Comparison of ENCODE assay signal across 28 cellular contexts in the genomic region with DNA sequence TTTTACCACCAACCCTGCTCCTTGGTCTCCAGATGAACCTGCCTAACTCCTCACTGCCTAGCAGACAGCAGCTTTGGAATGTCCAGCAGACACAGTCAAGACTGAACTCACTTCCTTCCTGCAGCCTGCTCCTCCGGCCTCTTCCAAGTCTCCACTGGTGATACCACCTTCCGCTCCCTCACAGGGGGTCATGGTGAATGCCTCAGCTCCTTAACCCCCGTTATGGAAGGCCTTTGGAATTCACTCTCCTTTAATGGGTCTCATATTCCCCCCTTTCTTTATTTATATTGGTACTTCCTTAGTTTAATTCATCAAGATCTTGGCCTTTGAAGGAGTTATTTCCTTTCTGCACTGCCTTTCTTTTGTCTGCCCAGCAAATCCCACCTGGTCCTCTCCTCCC.
"Had no signal": no experiment of that assay in that cellular context is flagged by ENCODE, and none has a peak within 500 bp of the region (broad histone marks: within the 10 kb centered on the region; RNA-seq: fewer than 3 reads in every experiment).

No MANE protein-coding gene starts in this region.

- H3K27ac ChIP-seq: epithelial cell of prostate, foreskin keratinocyte, left lung, neutrophil, pancreas, sigmoid colon, spleen, testis had no signal

- H3K9me3 Mint-ChIP-seq: activated B cell treated with CpG ODN at 0.5 μM for 24 hours; activated CD4-positive, alpha-beta T cell treated with anti-CD3 and anti-CD28 coated beads, Interleukin-2, amount 10 ng/mL, durations not matched to agents 24 days and 14 days; activated naive CD8-positive, alpha-beta T cell treated with anti-CD3 and anti-CD28 coated beads, Interleukin-2, amount 10 ng/mL, durations not matched to agents 7 days and 5 days; activated T-cell treated with anti-CD3 and anti-CD28 coated beads, Interleukin-2, amount 50 U/mL, for 24 hours; activated T-helper 2 cell treated with anti-CD3 and anti-CD28 coated beads, Interferon-gamma antibody, Interleukin-2, Interleukin-4, amounts not matched to agents 10 μg/mL and 5 μg/mL and 100 μg/mL, durations not matched to agents 14 hours and 24 hours and 36 hours; dendritic cell treated with granulocyte-macrophage colony-stimulating factor and Interleukin-4, amounts not matched to agents 40 ng/mL and 50 ng/mL, for 4 days; memory B cell; naive B cell; stimulated activated memory B cell treated with anti-CD40 and anti-IgM and Interleukin-4, amounts not matched to agents 10 μg/mL and 1 μg/mL and 100 μg/mL, for 72 hours; T-cell had no signal

- H3K4me3 Mint-ChIP-seq: activated B cell treated with CpG ODN at 0.5 μM for 24 hours; activated CD4-positive, alpha-beta T cell treated with anti-CD3 and anti-CD28 coated beads, Interleukin-2, amount 10 ng/mL, durations not matched to agents 24 days and 14 days; activated CD8-positive, alpha-beta T cell treated with anti-CD3 and anti-CD28 coated beads, Interleukin-2, amount 10 ng/mL, durations not matched to agents 7 days and 5 days; activated naive CD8-positive, alpha-beta T cell treated with anti-CD3 and anti-CD28 coated beads, Interleukin-2, amount 10 ng/mL, durations not matched to agents 7 days and 5 days; activated T-cell treated with anti-CD3 and anti-CD28 coated beads, Interleukin-2, amount 50 U/mL, for 24 hours; brain; dendritic cell treated with granulocyte-macrophage colony-stimulating factor and Interleukin-4, amounts not matched to agents 40 ng/mL and 50 ng/mL, for 4 days; memory B cell; stimulated activated memory B cell treated with anti-CD40 and anti-IgM and Interleukin-4, amounts not matched to agents 10 μg/mL and 1 μg/mL and 100 μg/mL, for 72 hours; T-cell had no signal

- ATAC-seq: activated CD8-positive, alpha-beta T cell treated with anti-CD3 and anti-CD28 coated beads, Interleukin-2, amount 10 ng/mL, durations not matched to agents 7 days and 5 days; foreskin keratinocyte; left lung; mucosa of descending colon; pancreas; stimulated activated memory B cell treated with anti-CD40 and anti-IgM and Interleukin-4, amounts not matched to agents 10 μg/mL and 1 μg/mL and 100 μg/mL, for 72 hours; T-cell had no signal

- H3K27me3 ChIP-seq: pancreas, sigmoid colon, testis, upper lobe of left lung had no signal

- H3K4me3 ChIP-seq: left lung, mucosa of descending colon, pancreas, sigmoid colon, spleen, testis, upper lobe of left lung had no signal

- H3K27ac Mint-ChIP-seq: activated B cell treated with CpG ODN at 0.5 μM for 24 hours; activated CD4-positive, alpha-beta T cell treated with anti-CD3 and anti-CD28 coated beads, Interleukin-2, amount 10 ng/mL, durations not matched to agents 24 days and 14 days; activated CD8-positive, alpha-beta T cell treated with anti-CD3 and anti-CD28 coated beads, Interleukin-2, amount 10 ng/mL, durations not matched to agents 7 days and 5 days; activated naive CD8-positive, alpha-beta T cell treated with anti-CD3 and anti-CD28 coated beads, Interleukin-2, amount 10 ng/mL, durations not matched to agents 7 days and 5 days; activated T-cell treated with anti-CD3 and anti-CD28 coated beads, Interleukin-2, amount 50 U/mL, for 24 hours; activated T-helper 2 cell treated with anti-CD3 and anti-CD28 coated beads, Interferon-gamma antibody, Interleukin-2, Interleukin-4, amounts not matched to agents 10 μg/mL and 5 μg/mL and 100 μg/mL, durations not matched to agents 14 hours and 24 hours and 36 hours; brain; dendritic cell treated with granulocyte-macrophage colony-stimulating factor and Interleukin-4, amounts not matched to agents 40 ng/mL and 50 ng/mL, for 4 days; memory B cell; naive B cell; stimulated activated memory B cell treated with anti-CD40 and anti-IgM and Interleukin-4, amounts not matched to agents 10 μg/mL and 1 μg/mL and 100 μg/mL, for 72 hours; T-cell had no signal

- FAIRE-seq: keratinocyte, pancreas had no signal

- H3K9me3 ChIP-seq: left lung, mucosa of descending colon, neutrophil, pancreas, sigmoid colon, spleen, testis, upper lobe of left lung had no signal

- H3K4me1 ChIP-seq: foreskin keratinocyte had no signal

- H3K36me3 ChIP-seq: left lung, neutrophil, pancreas, sigmoid colon, spleen, upper lobe of left lung had no signal

- DNase-seq: activated B cell treated with CpG ODN at 0.5 μM for 24 hours; activated CD4-positive, alpha-beta T cell treated with anti-CD3 and anti-CD28 coated beads, Interleukin-2, amount 10 ng/mL, durations not matched to agents 24 days and 14 days; activated CD8-positive, alpha-beta T cell treated with anti-CD3 and anti-CD28 coated beads, Interleukin-2, amount 10 ng/mL, durations not matched to agents 7 days and 5 days; activated naive CD4-positive, alpha-beta T cell treated with Interleukin-2 at 50 U/mL for 16 hours; activated naive CD8-positive, alpha-beta T cell treated with anti-CD3 and anti-CD28 coated beads, Interleukin-2, amount 10 ng/mL, durations not matched to agents 7 days and 5 days; activated T-cell treated with anti-CD3 and anti-CD28 coated beads, Interleukin-2, amount 50 U/mL, for 24 hours; cerebellar nuclear complex; foreskin keratinocyte; hypothalamus; left lung; mucosa of descending colon; naive B cell; pancreas; sigmoid colon; spleen; stimulated activated CD4-positive, alpha-beta T cell treated with anti-CD3 and anti-CD28 coated beads, Interleukin-4, amount 100 ng/mL, for 4 hours; T-cell; T-helper 9 cell; testis; upper lobe of left lung had no signal

- H3K4me1 Mint-ChIP-seq: memory B cell; stimulated activated memory B cell treated with anti-CD40 and anti-IgM and Interleukin-4, amounts not matched to agents 10 μg/mL and 1 μg/mL and 100 μg/mL, for 72 hours had no signal

- H3K36me3 Mint-ChIP-seq: activated naive CD8-positive, alpha-beta T cell treated with anti-CD3 and anti-CD28 coated beads, Interleukin-2, amount 10 ng/mL, durations not matched to agents 7 days and 5 days; brain; memory B cell; naive B cell; stimulated activated memory B cell treated with anti-CD40 and anti-IgM and Interleukin-4, amounts not matched to agents 10 μg/mL and 1 μg/mL and 100 μg/mL, for 72 hours; T-cell had no signal
